1 cellular context compared by ENCODE assay signal in genomic region chr13:111283991-111284390, GRCh38.
TF ChIP-seq lines count a peak whose summit lies in the region.

No MANE protein-coding gene starts in this region.

TF ChIP-seq in H1, 55 proteins besides CTCF, POLR2A, EP300 and RAD21 (continued from another document):
- TF ChIP-seq ATF3 (IDR thresholded peaks at IDR 0.05; ENCODE audit: insufficient read depth, low read depth, low read length): no peak
- TF ChIP-seq FOSL1 (IDR thresholded peaks at IDR 0.05; ENCODE audit: insufficient read depth, low read depth, low read length): no peak
- no peak for TF ChIP-seq TAF1 (IDR thresholded peaks at IDR 0.05; ENCODE audit: low read depth, low read length)
- no peak for TF ChIP-seq CTBP2 (IDR thresholded peaks at IDR 0.05; ENCODE audit: borderline replicate concordance, insufficient read depth, insufficient read length, low read length)
- no peak for TF ChIP-seq EZH2 (IDR thresholded peaks at IDR 0.05; ENCODE audit: low read depth, low read length, severe bottlenecking)
- no peak for TF ChIP-seq POU5F1 (IDR thresholded peaks at IDR 0.05; ENCODE audit: low read depth, low read length)
- no peak for TF ChIP-seq PHF8 (conservative IDR thresholded peaks at IDR 0.05; ENCODE audit: low read depth, low read length)
TF ChIP-seq in H1: peak in this region for 0.
